In the genomic region with DNA sequence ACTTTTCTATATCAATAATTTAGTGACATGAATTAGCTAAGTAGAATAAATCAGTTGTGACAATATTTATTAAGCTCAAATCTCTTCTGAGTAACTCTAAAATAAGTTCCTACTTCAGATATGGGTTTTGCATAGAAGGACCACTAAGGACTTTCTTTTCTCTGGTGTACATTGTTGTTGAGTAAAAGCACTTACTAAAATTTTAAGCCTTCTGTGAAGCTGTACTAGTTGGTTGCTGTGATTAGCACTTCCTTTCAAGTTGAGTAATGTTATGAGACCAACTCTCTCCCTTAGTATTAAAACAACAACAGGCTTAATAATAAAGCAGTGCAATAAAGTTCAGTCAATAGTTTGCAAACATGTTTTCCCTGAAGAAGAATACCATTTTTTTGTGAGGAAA, we compare ENCODE assay signal across 14 cellular contexts.
DNase-seq lines count a peak whose midpoint lies in the region; ATAC-seq and TF ChIP-seq lines count a peak whose summit lies in the region.
"Had no signal": no experiment of that assay in that cellular context is flagged by ENCODE, and none has a peak within 500 bp of the region (broad histone marks: within the 10 kb centered on the region; RNA-seq: fewer than 3 reads in every experiment).

No MANE protein-coding gene starts in this region.

- ATAC-seq in GM19397 (IDR thresholded peaks at IDR 0.05; ENCODE audit: unreplicated experiment) (peak; percentile 51), HG02763 (IDR thresholded peaks at IDR 0.05; ENCODE audit: unreplicated experiment) (peak; percentile 63), HG03342 (IDR thresholded peaks at IDR 0.05; ENCODE audit: unreplicated experiment) (peak; percentile 69)
- ATAC-seq: PC-3, T-helper 17 cell had no signal

- H3K4me1 ChIP-seq in DOHH2 (ENCODE audit: control insufficient read depth, low read length): peaks cover 60% of the 10 kb centered on the region

- TF ChIP-seq CTCF in DOHH2 (IDR thresholded peaks at IDR 0.05; ENCODE audit: low read depth, low read length, poor library complexity, severe bottlenecking): no peak

- H4K20me1 ChIP-seq in DOHH2 (ENCODE audit: control insufficient read depth, insufficient read depth, low read depth, low read length): no peaks in the 10 kb centered on the region

- peak overlapping the region; percentile 52 for H3K4me3 ChIP-seq in DOHH2 (ENCODE audit: low read length)

- peaks cover 27% of the 10 kb centered on the region for H3F3A ChIP-seq in DOHH2 (ENCODE audit: control insufficient read depth, insufficient read depth)

- no peaks in the 10 kb centered on the region for H3K9me2 ChIP-seq in DOHH2 (replicated peaks; ENCODE audit: control insufficient read depth, low read length)

- H3K79me2 ChIP-seq in DOHH2 (ENCODE audit: control insufficient read depth, low read length): no peaks in the 10 kb centered on the region

- no peak for DNase-seq in NCI-H2081 (lab: John Stamatoyannopoulos, UW)
- DNase-seq in globus pallidus (ENCODE audit: low spot score): no peak
- DNase-seq in NCI-H345 treated with DMSO at 0.1 percent for 48 hours (lab: John Stamatoyannopoulos, UW; ENCODE audit: unreplicated experiment): no peak
- DNase-seq in NCI-H2227 (lab: John Stamatoyannopoulos, UW; ENCODE audit: unreplicated experiment): no peak
- DNase-seq: ACHN, activated gamma-delta T cell treated with Interleukin-2 at 50 U/mL for 16 hours, NCI-H2107, T-helper 17 cell had no signal

- peak overlapping the region; percentile 56 for H3K4me2 ChIP-seq in DOHH2 (ENCODE audit: low read length)

- peak overlapping the region; percentile 95 for H3K27ac ChIP-seq in DOHH2 (ENCODE audit: low read depth, low read length)
- H3K27ac ChIP-seq: epithelial cell of prostate had no signal

- H3K9me3 ChIP-seq in DOHH2 (ENCODE audit: control insufficient read depth, insufficient read depth, low read length): peaks cover 33% of the 10 kb centered on the region

- peaks cover 37% of the 10 kb centered on the region for H3K36me3 ChIP-seq in DOHH2 (ENCODE audit: control insufficient read depth, low read length)

- no peaks in the 10 kb centered on the region for H3K27me3 ChIP-seq in DOHH2 (ENCODE audit: control insufficient read depth, low read length)
